Comparison of ENCODE assay signal across 19 cellular contexts in genomic region chr3:116007000-116007399, GRCh38.
DNase-seq lines count a peak whose midpoint lies in the region; ATAC-seq, FAIRE-seq and TF ChIP-seq lines count a peak whose summit lies in the region.
"Had no signal": no experiment of that assay in that cellular context is flagged by ENCODE, and none has a peak within 500 bp of the region (broad histone marks: within the 10 kb centered on the region; RNA-seq: fewer than 3 reads in every experiment).

No MANE protein-coding gene starts in this region.

- H2AFZ ChIP-seq in GM23248 (no peak overlapping the region), PC-3 (ENCODE audit: low read length) (no peak overlapping the region), smooth muscle cell (ENCODE audit: low read depth) (no peak overlapping the region)

- in situ Hi-C loops in GM23248 (cut with MboI) = no loop called here

- H3F3A ChIP-seq in GM23248 (ENCODE audit: insufficient read depth) (peaks cover 12% of the 10 kb centered on the region; the same call in 1 of the 2 replicates), PC-3 (ENCODE audit: low read length, unreplicated experiment) (no peaks in the 10 kb centered on the region), smooth muscle cell (ENCODE audit: low read depth) (no peaks in the 10 kb centered on the region)

- ATAC-seq in PC-3 (no peak), foreskin keratinocyte (no peak), GM19035 (IDR thresholded peaks at IDR 0.05; ENCODE audit: unreplicated experiment) (no peak)
- ATAC-seq: K562 had no signal

- POLR2A ChIA-PET in PC-3 (lab: Charles Lee; ENCODE audit: unreplicated experiment) = no interaction called here

- H3K27ac ChIP-seq in GM23248 = no peak overlapping the region
- H3K27ac ChIP-seq in PC-3 (ENCODE audit: low read length) = no peak overlapping the region
- peak overlapping the region; percentile 89 for H3K27ac ChIP-seq in foreskin keratinocyte
- no peak overlapping the region for H3K27ac ChIP-seq in smooth muscle cell (ENCODE audit: low read depth)
- H3K27ac ChIP-seq: BLaER1 treated with 17β-estradiol and CSF1 and Interleukin-3, amounts not matched to agents 10 nM and 100 nM had no signal

- H3K9me3 ChIP-seq in GM23248 (ENCODE audit: low read depth) (no peaks in the 10 kb centered on the region), PC-3 (ENCODE audit: low read length) (no peaks in the 10 kb centered on the region), smooth muscle cell (replicated peaks; ENCODE audit: low read depth) (no peaks in the 10 kb centered on the region)
- H3K9me3 ChIP-seq: BLaER1 treated with 17β-estradiol and CSF1 and Interleukin-3, amounts not matched to agents 10 nM and 100 nM; HAP-1 had no signal

- WGBS in GM23248 (ENCODE audit: low coverage in 1 of 2, low lambda C conversion rate in 2 of 2, missing lambda C conversion rate in 2 of 2), 2 experiments = 75 to 78% methylated on average over 2 of the region's 2 CpGs
- WGBS in smooth muscle cell (ENCODE audit: low lambda C conversion rate) = 93% methylated on average over 2 of the region's 2 CpGs

- TF ChIP-seq CTCF in PC-3 (conservative IDR thresholded peaks at IDR 0.05; ENCODE audit: low read depth, low read length) (no peak), bronchial epithelial cell (IDR thresholded peaks at IDR 0.05; ENCODE audit: insufficient read depth, low read length, severe bottlenecking) (no peak), foreskin keratinocyte (conservative IDR thresholded peaks at IDR 0.05) (no peak), smooth muscle cell (IDR thresholded peaks at IDR 0.05; ENCODE audit: borderline replicate concordance, insufficient read depth, poor library complexity, severe bottlenecking) (no peak)

- no peak for FAIRE-seq in bronchial epithelial cell (lab: Jason Lieb, UNC)
- FAIRE-seq: GM18507, H1, K562 had no signal

- CTCF ChIA-PET in PC-3 (lab: Charles Lee) = no interaction called here

- H3K36me3 ChIP-seq in GM23248 (ENCODE audit: low read depth) = no peaks in the 10 kb centered on the region
- H3K36me3 ChIP-seq in PC-3 (ENCODE audit: low read depth, low read length) = no peaks in the 10 kb centered on the region
- no peaks in the 10 kb centered on the region for H3K36me3 ChIP-seq in bronchial epithelial cell (ENCODE audit: control insufficient read depth, insufficient read depth, low read length)
- no peaks in the 10 kb centered on the region for H3K36me3 ChIP-seq in smooth muscle cell (ENCODE audit: low read depth)
- H3K36me3 ChIP-seq: BLaER1 treated with 17β-estradiol and CSF1 and Interleukin-3, amounts not matched to agents 10 nM and 100 nM; HAP-1 had no signal

- H3K27me3 ChIP-seq in GM23248 (replicated peaks; ENCODE audit: insufficient read depth) (no peaks in the 10 kb centered on the region), PC-3 (ENCODE audit: low read length) (no peaks in the 10 kb centered on the region), bronchial epithelial cell (ENCODE audit: control insufficient read depth, insufficient read depth, low read length) (no peaks in the 10 kb centered on the region), foreskin keratinocyte (no peaks in the 10 kb centered on the region), smooth muscle cell (ENCODE audit: low read depth) (no peaks in the 10 kb centered on the region)
- H3K27me3 ChIP-seq: BLaER1 treated with 17β-estradiol and CSF1 and Interleukin-3, amounts not matched to agents 10 nM and 100 nM had no signal

- H4K20me1 ChIP-seq in GM23248 (ENCODE audit: insufficient read depth) (no peaks in the 10 kb centered on the region), PC-3 (ENCODE audit: low read length) (no peaks in the 10 kb centered on the region), smooth muscle cell (ENCODE audit: low read depth) (no peaks in the 10 kb centered on the region)
- H4K20me1 ChIP-seq: BLaER1 treated with 17β-estradiol and CSF1 and Interleukin-3, amounts not matched to agents 10 nM and 100 nM had no signal

- H3K79me2 ChIP-seq in GM23248 (ENCODE audit: insufficient read depth) = no peaks in the 10 kb centered on the region
- H3K79me2 ChIP-seq in PC-3 (ENCODE audit: low read length) = no peaks in the 10 kb centered on the region
- H3K79me2 ChIP-seq in smooth muscle cell (ENCODE audit: low read depth) = no peaks in the 10 kb centered on the region

- no peak overlapping the region for H3K4me2 ChIP-seq in GM23248 (ENCODE audit: unreplicated experiment)
- no peak overlapping the region for H3K4me2 ChIP-seq in PC-3 (ENCODE audit: low read length)
- no peak overlapping the region for H3K4me2 ChIP-seq in smooth muscle cell
- H3K4me2 ChIP-seq: BLaER1 treated with 17β-estradiol and CSF1 and Interleukin-3, amounts not matched to agents 10 nM and 100 nM had no signal

- intact Hi-C loops in PC-3 (cut with micrococcal nuclease) = loop anchor here (5.0 kb wide), 1 partner anchor 50 kb away; no protein-coding TSS in a partner anchor

- DNase-seq in GM23248 (peak; percentile 14), PC-3 (peak; percentile 12), bronchial epithelial cell (ENCODE audit: low read depth) (peak; percentile 56), foreskin keratinocyte (no peak), smooth muscle cell (lab: John Stamatoyannopoulos, UW; ENCODE audit: unreplicated experiment) (no peak), COLO829 (ENCODE audit: low spot score) (no peak)
- DNase-seq in activated CD4-positive, CD25-positive, alpha-beta regulatory T cell (lab: John Stamatoyannopoulos, UW) = no peak
- DNase-seq: ACHN; Calu3; CD4-positive, CD25-positive, alpha-beta regulatory T cell; DMS79 treated with DMSO at 0.1 percent for 48 hours; EL; GDM1 had no signal

- H3K9me2 ChIP-seq in GM23248 (ENCODE audit: insufficient read depth) (0 out of 2 replicates have a peak, but pooled peaks cover 3% of the 10 kb centered on the region), PC-3 (replicated peaks; ENCODE audit: low read length) (no peaks in the 10 kb centered on the region)

- BruUV-seq in PC-3 (replicated peaks; lab: Mats Ljungman, UMichigan) = no TSS peak

- H3K4me3 ChIP-seq in GM23248 (no peak overlapping the region), PC-3 (ENCODE audit: low read length) (no peak overlapping the region), bronchial epithelial cell (ENCODE audit: low read depth, low read length) (no peak overlapping the region), smooth muscle cell (no peak overlapping the region)
- H3K4me3 ChIP-seq: BLaER1 treated with 17β-estradiol and CSF1 and Interleukin-3, amounts not matched to agents 10 nM and 100 nM; HAP-1; K562 had no signal

- H3K4me1 ChIP-seq in GM23248 (ENCODE audit: insufficient read depth) (peaks cover 25% of the 10 kb centered on the region), PC-3 (ENCODE audit: insufficient read depth, low read length) (peaks cover 13% of the 10 kb centered on the region), foreskin keratinocyte (peaks cover 32% of the 10 kb centered on the region), smooth muscle cell (ENCODE audit: low read depth) (no peaks in the 10 kb centered on the region)
- H3K4me1 ChIP-seq: HAP-1 had no signal

- no peak overlapping the region for H3K9ac ChIP-seq in GM23248
- no peak overlapping the region for H3K9ac ChIP-seq in PC-3 (ENCODE audit: low read length)
- H3K9ac ChIP-seq in smooth muscle cell (ENCODE audit: low read depth) = no peak overlapping the region
- H3K9ac ChIP-seq: BLaER1 treated with 17β-estradiol and CSF1 and Interleukin-3, amounts not matched to agents 10 nM and 100 nM had no signal

Comparison
In these comparisons a context has a peak if more than half of its experiments do, and no peak if none do; other contexts are left out.
1. DNase-seq: peak in GM23248 (single experiment), PC-3 (single experiment) and bronchial epithelial cell (single experiment); none in foreskin keratinocyte (0 of 2), activated CD4-positive, CD25-positive, alpha-beta regulatory T cell (0 of 4), smooth muscle cell (single experiment) and COLO829 (single experiment).